8 cellular contexts compared by ENCODE assay signal in the genomic region with DNA sequence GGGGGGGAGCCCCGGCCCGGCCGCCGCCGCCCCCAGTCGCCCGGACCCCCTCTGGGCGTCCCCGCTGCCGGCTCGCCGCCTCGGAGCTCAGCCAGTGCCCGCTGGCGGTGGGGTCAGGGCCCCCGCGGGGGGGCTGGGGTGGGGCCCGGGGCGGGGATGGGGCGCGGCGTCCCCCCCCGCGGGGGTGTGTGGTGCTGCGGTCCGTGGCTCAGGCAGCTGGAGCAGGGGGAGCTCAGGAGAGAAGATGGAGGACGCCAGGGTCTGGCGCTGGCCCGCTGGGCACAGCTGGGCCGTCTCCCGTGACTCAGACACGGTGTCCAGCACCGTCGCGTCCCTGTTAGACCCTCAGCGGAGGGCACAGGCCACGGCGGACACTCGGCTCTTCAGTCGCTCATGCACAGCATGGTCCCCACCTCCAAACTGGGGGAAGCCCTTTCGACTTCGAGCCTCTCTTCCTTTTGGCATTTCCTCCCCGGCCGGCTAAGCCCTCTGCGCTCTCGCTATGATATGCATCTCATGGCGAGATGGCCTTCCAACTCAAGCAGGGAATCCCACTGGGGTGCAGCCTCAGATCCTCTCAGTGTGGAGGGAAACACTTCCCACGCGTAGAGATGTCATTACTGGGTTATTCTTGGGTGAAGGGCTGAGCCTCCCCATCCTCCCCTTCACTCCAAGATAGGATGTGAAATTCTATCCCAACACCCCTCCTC. TPM values are rescaled to one million over a fixed set of nuclear protein-coding genes. Genes with fewer than 3 reads are reported as not detected.
DNase-seq lines count a peak whose midpoint lies in the region; TF ChIP-seq lines count a peak whose summit lies in the region.

No MANE protein-coding gene starts in this region.

- H4K20me1 ChIP-seq in smooth muscle cell (ENCODE audit: low read depth), result peaks cover 34% of the 10 kb centered on the region

- no peaks in the 10 kb centered on the region for H3K9me3 ChIP-seq in MG63
- H3K9me3 ChIP-seq in smooth muscle cell (replicated peaks; ENCODE audit: low read depth), result no peaks in the 10 kb centered on the region

- H2AFZ ChIP-seq in smooth muscle cell (ENCODE audit: low read depth), result no peak overlapping the region

- H3K27ac ChIP-seq in caudate nucleus (ENCODE audit: low read depth, low read length), result peak overlapping the region; percentile 98
- peak overlapping the region; percentile 99 for H3K27ac ChIP-seq in smooth muscle cell (ENCODE audit: low read depth)

- DNase-seq in NCI-H1436 (lab: John Stamatoyannopoulos, UW) (peak; percentile 79), NCI-H1436 treated with DMSO at 0.1 percent for 48 hours (lab: John Stamatoyannopoulos, UW) (no peak), HCEC 1CT (peak; percentile 77), MG63 (peak; percentile 84), T-helper 1 cell (peak in 3 of 5 donors; percentile 55 to 77 (median 58)), caudate nucleus (lab: John Stamatoyannopoulos, UW) (peak in 54 of 61 donors; percentile 34 to 90 (median 68)), inferior parietal cortex (ENCODE audit: extremely low spot score) (peak; percentile 55), smooth muscle cell (lab: John Stamatoyannopoulos, UW; ENCODE audit: unreplicated experiment) (peak; percentile 74)

- H3K27me3 ChIP-seq in MG63, result no peaks in the 10 kb centered on the region
- no peaks in the 10 kb centered on the region for H3K27me3 ChIP-seq in smooth muscle cell (ENCODE audit: low read depth)

- peaks cover 62% of the 10 kb centered on the region for H3F3A ChIP-seq in smooth muscle cell (ENCODE audit: low read depth)

- no peak for TF ChIP-seq CTCF in smooth muscle cell (IDR thresholded peaks at IDR 0.05; ENCODE audit: borderline replicate concordance, insufficient read depth, poor library complexity, severe bottlenecking)

- H3K79me2 ChIP-seq in smooth muscle cell (ENCODE audit: low read depth), result peaks cover 42% of the 10 kb centered on the region

- WGBS in smooth muscle cell (ENCODE audit: low lambda C conversion rate), result 2% methylated on average over 15 of the region's 49 CpGs

- H3K4me3 ChIP-seq in MG63, result peak overlapping the region; percentile 86
- H3K4me3 ChIP-seq in smooth muscle cell, result peak overlapping the region; percentile 95

- peak overlapping the region; percentile 84 for H3K4me2 ChIP-seq in smooth muscle cell

- H3K9ac ChIP-seq in smooth muscle cell (ENCODE audit: low read depth), result peak overlapping the region; percentile 98

- H3K36me3 ChIP-seq in MG63 (peaks cover 25% of the 10 kb centered on the region), smooth muscle cell (ENCODE audit: low read depth) (no peaks in the 10 kb centered on the region)

- peaks cover 34% of the 10 kb centered on the region for H3K4me1 ChIP-seq in smooth muscle cell (ENCODE audit: low read depth)

RNA-seq across cellular contexts. Expression of gene VEZF1, which starts 0.4 kb away (rescaled TPM):
- total RNA-seq in MG63 (2014; rRNA removed; shearing (Covaris generic); ENCODE audit: low replicate concordance), result 30.6 and 54.3 TPM in 2 replicates
- 52.1 and 61.8 TPM in 2 replicates for total RNA-seq in smooth muscle cell
- 24.9 and 25.3 TPM in 2 replicates for polyA plus RNA-seq in smooth muscle cell

RNA-seq across cellular contexts. Expression of gene SRSF1, which starts 18.6 kb away (rescaled TPM):
- 402 and 601 TPM in 2 replicates for total RNA-seq in MG63 (2014; rRNA removed; shearing (Covaris generic); ENCODE audit: low replicate concordance)
- total RNA-seq in smooth muscle cell, result 194 and 200 TPM in 2 replicates
- 57.9 and 61.3 TPM in 2 replicates for polyA plus RNA-seq in smooth muscle cell

RNA-seq across cellular contexts. Expression of gene CUEDC1, which starts 33.2 kb away (rescaled TPM):
- total RNA-seq in MG63 (2014; rRNA removed; shearing (Covaris generic); ENCODE audit: low replicate concordance), result 3.0 and 10.2 TPM in 2 replicates
- total RNA-seq in smooth muscle cell, result 7.0 and 11.1 TPM in 2 replicates
- 10.4 and 11.7 TPM in 2 replicates for polyA plus RNA-seq in smooth muscle cell
